Comparison of ENCODE assay signal across 14 cellular contexts in the genomic region with DNA sequence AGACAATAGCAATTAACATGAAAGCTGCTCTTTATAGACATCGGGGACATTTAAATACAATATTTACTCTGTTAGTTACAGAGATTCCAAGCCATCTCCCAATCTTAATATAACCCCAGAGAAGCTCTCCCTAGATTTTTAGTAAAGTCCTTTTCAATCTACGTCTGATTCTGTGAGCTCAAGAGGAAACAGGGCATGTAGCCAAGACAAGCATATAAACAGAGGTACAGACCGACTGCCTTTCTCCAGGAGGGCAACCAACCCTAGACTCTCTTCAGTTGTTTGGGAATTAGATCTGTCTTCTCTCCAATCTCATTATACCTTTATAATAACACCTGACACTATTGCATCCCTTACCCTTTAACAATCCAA. TPM values are rescaled to one million over a fixed set of nuclear protein-coding genes. Genes with fewer than 3 reads are reported as not detected.
DNase-seq lines count a peak whose midpoint lies in the region; ATAC-seq and TF ChIP-seq lines count a peak whose summit lies in the region.
"Had no signal": no experiment of that assay in that cellular context is flagged by ENCODE, and none has a peak within 500 bp of the region (broad histone marks: within the 10 kb centered on the region; RNA-seq: fewer than 3 reads in every experiment).

No MANE protein-coding gene starts in this region.

- no peak overlapping the region for H2AFZ ChIP-seq in GM23338

- no peaks in the 10 kb centered on the region for H3K4me1 ChIP-seq in GM23338 (ENCODE audit: insufficient read depth)

- H3K36me3 ChIP-seq in GM23338 (ENCODE audit: insufficient read depth), result no peaks in the 10 kb centered on the region

- no peaks in the 10 kb centered on the region for H3K9me2 ChIP-seq in GM23338 (ENCODE audit: insufficient read depth)

- H3K4me2 ChIP-seq in GM23338, result no peak overlapping the region

- no peak overlapping the region for H3K27ac Mint-ChIP-seq in GM23338
- H3K27ac Mint-ChIP-seq: CD4-positive, CD25-positive, alpha-beta regulatory T cell; IgD-negative memory B cell; stimulated activated naive CD8-positive, alpha-beta T cell treated with anti-CD3 and anti-CD28 coated beads, Interleukin-15, amount 100 ng/mL, for 72 hours had no signal

- peaks cover 6% of the 10 kb centered on the region; the same call in 1 of the 2 replicates for H4K20me1 ChIP-seq in GM23338 (replicated peaks; ENCODE audit: insufficient read depth)

- DNase-seq in DMS 273 (lab: John Stamatoyannopoulos, UW; ENCODE audit: unreplicated experiment) (peak; percentile 62), NCI-H345 treated with DMSO at 0.1 percent for 48 hours (lab: John Stamatoyannopoulos, UW; ENCODE audit: unreplicated experiment) (peak; percentile 75), fibroblast of pulmonary artery (ENCODE audit: low read depth) (peak; percentile 77), pons (ENCODE audit: low spot score) (peak; percentile 28), GM23338 (ENCODE audit: low spot score) (no peak)
- DNase-seq: activated T-cell treated with anti-CD3 and anti-CD28 coated beads, Interleukin-2, amount 50 U/mL, for 48 hours; CD4-positive, CD25-positive, alpha-beta regulatory T cell; effector CD4-positive, alpha-beta T cell; stimulated activated CD4-positive, alpha-beta T cell treated with anti-CD3 and anti-CD28 coated beads, Interleukin-12 subunit alpha, Interleukin-12 subunit beta, amount 100 ng/mL, for 4 hours; stimulated activated naive CD8-positive, alpha-beta T cell treated with anti-CD3 and anti-CD28 coated beads, Interleukin-15, amount 100 ng/mL, for 72 hours had no signal

- ATAC-seq in HG02763 (IDR thresholded peaks at IDR 0.05; ENCODE audit: unreplicated experiment) (no peak), GM21447 (IDR thresholded peaks at IDR 0.05; ENCODE audit: unreplicated experiment) (no peak), HG02981 (IDR thresholded peaks at IDR 0.05; ENCODE audit: unreplicated experiment) (no peak), GM23338 (no peak)
- ATAC-seq: stimulated activated naive CD8-positive, alpha-beta T cell treated with anti-CD3 and anti-CD28 coated beads, Interleukin-15, amount 100 ng/mL, for 72 hours had no signal

- H3K4me3 ChIP-seq in fibroblast of pulmonary artery (replicated peaks; ENCODE audit: low read depth, low read length), result peak overlapping the region; percentile 6
- no peak overlapping the region for H3K4me3 ChIP-seq in GM23338

- peaks cover 7% of the 10 kb centered on the region for H3K27me3 Mint-ChIP-seq in GM23338 (ENCODE audit: insufficient read depth, low read depth, poor library complexity)
- H3K27me3 Mint-ChIP-seq: CD4-positive, CD25-positive, alpha-beta regulatory T cell; IgD-negative memory B cell had no signal

- H3K36me3 Mint-ChIP-seq in GM23338 (ENCODE audit: low read depth), result peaks cover 17% of the 10 kb centered on the region
- H3K36me3 Mint-ChIP-seq: CD4-positive, CD25-positive, alpha-beta regulatory T cell; IgD-negative memory B cell had no signal

- no peaks in the 10 kb centered on the region for H3F3A ChIP-seq in GM23338 (replicated peaks; ENCODE audit: low read depth)

- H3K4me1 Mint-ChIP-seq in GM23338, result peaks cover 20% of the 10 kb centered on the region
- H3K4me1 Mint-ChIP-seq: CD4-positive, CD25-positive, alpha-beta regulatory T cell; IgD-negative memory B cell; stimulated activated naive CD8-positive, alpha-beta T cell treated with anti-CD3 and anti-CD28 coated beads, Interleukin-15, amount 100 ng/mL, for 72 hours had no signal

- no peak overlapping the region for H3K27ac ChIP-seq in GM23338 (ENCODE audit: low read depth)

- H3K79me2 ChIP-seq in GM23338 (replicated peaks; ENCODE audit: insufficient read depth), result no peaks in the 10 kb centered on the region

- TF ChIP-seq CTCF in fibroblast of pulmonary artery (IDR thresholded peaks at IDR 0.05; ENCODE audit: low read length, missing control alignments) (no peak), GM23338 (conservative IDR thresholded peaks at IDR 0.05; ENCODE audit: low read depth in 2 of 2) (no peak)

- no peaks in the 10 kb centered on the region for H3K9me3 Mint-ChIP-seq in GM23338
- H3K9me3 Mint-ChIP-seq: CD4-positive, CD25-positive, alpha-beta regulatory T cell; IgD-negative memory B cell; stimulated activated naive CD8-positive, alpha-beta T cell treated with anti-CD3 and anti-CD28 coated beads, Interleukin-15, amount 100 ng/mL, for 72 hours had no signal

- no peaks in the 10 kb centered on the region for H3K27me3 ChIP-seq in GM23338 (ENCODE audit: insufficient read depth)

- H3K4me3 Mint-ChIP-seq in GM23338, result no peak overlapping the region
- H3K4me3 Mint-ChIP-seq: CD4-positive, CD25-positive, alpha-beta regulatory T cell; IgD-negative memory B cell; stimulated activated naive CD8-positive, alpha-beta T cell treated with anti-CD3 and anti-CD28 coated beads, Interleukin-15, amount 100 ng/mL, for 72 hours had no signal

TF ChIP-seq in GM23338, 12 proteins besides CTCF, POLR2A, EP300 and RAD21:
- no peak for TF ChIP-seq ZNF114 (CRISPR knock-in tag; IDR thresholded peaks at IDR 0.05)
- TF ChIP-seq EZH2 (IDR thresholded peaks at IDR 0.05; ENCODE audit: low read depth, unreplicated experiment), result no peak
- TF ChIP-seq REST (IDR thresholded peaks at IDR 0.05; ENCODE audit: unreplicated experiment), result no peak
- TF ChIP-seq NANOG (IDR thresholded peaks at IDR 0.05; ENCODE audit: borderline replicate concordance), result no peak
TF ChIP-seq in GM23338: peak in this region for 0.

RNA-seq across cellular contexts. Expression of gene TMTC1, which starts 57.4 kb away (rescaled TPM):
- 19.7 and 24.3 TPM in 2 replicates for total RNA-seq in GM23338 (2014; rRNA removed; shearing (Covaris generic))
- 4.8 and 6.0 TPM in 2 replicates for polyA plus RNA-seq in GM23338 (2016; fragmentation: Nextera tagmentation; extraction: Ambion mirVana)
- total RNA-seq: CD4-positive, CD25-positive, alpha-beta regulatory T cell had no signal
- polyA plus RNA-seq: CD4-positive, CD25-positive, alpha-beta regulatory T cell; IgD-negative memory B cell had no signal
